Comparison of ENCODE assay signal across 25 cellular contexts in the genomic region with DNA sequence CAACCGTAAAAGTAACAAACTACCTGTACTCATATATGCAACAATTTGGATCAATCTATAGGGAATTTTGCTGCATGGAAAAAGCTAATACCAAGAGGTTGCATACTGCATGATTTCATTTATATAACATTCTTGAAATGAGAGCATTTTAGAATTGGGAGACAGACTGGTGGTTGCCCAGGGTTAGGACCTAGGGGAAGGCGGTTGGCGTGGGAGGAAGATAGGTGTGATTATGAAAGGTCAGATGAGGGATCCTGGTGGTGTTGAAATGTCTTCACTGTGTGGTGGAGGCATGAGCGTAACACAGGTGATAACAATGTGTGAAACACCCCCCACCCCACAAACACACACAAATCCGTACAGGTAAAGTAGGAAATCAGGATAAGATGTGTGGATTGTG.
"Had no signal": no experiment of that assay in that cellular context is flagged by ENCODE, and none has a peak within 500 bp of the region (broad histone marks: within the 10 kb centered on the region; RNA-seq: fewer than 3 reads in every experiment).

No MANE protein-coding gene starts in this region.

- DNase-seq: activated CD4-positive, alpha-beta T cell treated with anti-CD3 and anti-CD28 coated beads for 4 hours; activated CD4-positive, alpha-beta T cell treated with anti-CD3 and anti-CD28 coated beads, Interleukin-2, amount 50 U/mL, for 1 hour; activated CD4-positive, alpha-beta T cell treated with anti-CD3 and anti-CD28 coated beads, Interleukin-2, amount 50 U/mL, for 48 hours; activated CD4-positive, CD25-positive, alpha-beta regulatory T cell; activated CD4-positive, CD25-positive, alpha-beta regulatory T cell treated with anti-CD3 and anti-CD28 coated beads, Interleukin-2, amount 50 U/mL, for 72 hours; activated CD8-positive, alpha-beta memory T cell treated with anti-CD3 and anti-CD28 coated beads for 24 hours; activated CD8-positive, alpha-beta T cell treated with anti-CD3 and anti-CD28 coated beads for 36 hours; activated effector memory CD4-positive, alpha-beta T cell treated with Interleukin-2 at 50 U/mL for 16 hours; activated gamma-delta T cell treated with Interleukin-2 at 50 U/mL for 16 hours; activated naive CD4-positive, alpha-beta T cell treated with anti-CD3 and anti-CD28 coated beads, Interleukin-2, amount 50 U/mL, for 16 hours; activated naive CD4-positive, alpha-beta T cell treated with Interleukin-2 at 50 U/mL for 16 hours; activated T-cell treated with anti-CD3 and anti-CD28 coated beads, Interleukin-2, amount 50 U/mL, for 4 hours; amniotic stem cell; anterior cingulate cortex; brain microvascular endothelial cell; caudate nucleus; colonic mucosa; effector memory CD4-positive, alpha-beta T cell; endodermal cell; foreskin fibroblast; head of caudate nucleus; T-helper 2 cell had no signal

- H3K4me1 ChIP-seq: colonic mucosa had no signal

- ATAC-seq: activated CD8-positive, alpha-beta T cell treated with anti-CD3 and anti-CD28 coated beads for 36 hours; activated T-cell treated with anti-CD3 and anti-CD28 coated beads, Interleukin-2, amount 50 U/mL, for 4 hours; activated T-helper 17 cell treated with anti-CD3 and anti-CD28 coated beads, Interleukin-2, amount 50 U/mL, for 72 hours; esophagus mucosa had no signal

- FAIRE-seq: frontal cortex had no signal

- H3K27ac ChIP-seq: brain microvascular endothelial cell, colonic mucosa had no signal

- H3K9me3 ChIP-seq: colonic mucosa had no signal

- H3K4me3 ChIP-seq: colonic mucosa had no signal

- H3K27me3 ChIP-seq: brain microvascular endothelial cell, colonic mucosa had no signal

- H3K36me3 ChIP-seq: brain microvascular endothelial cell, colonic mucosa had no signal
